ENCODE assay signal across 8 cellular contexts in genomic region chr9:128819716-128820664, GRCh38. TPM values are rescaled to one million over a fixed set of nuclear protein-coding genes. Genes with fewer than 3 reads are reported as not detected.
A peak's percentile ranks its signal among the peaks of the same experiment; 100 is the strongest.
DNase-seq lines count a peak whose midpoint lies in the region; ATAC-seq, FAIRE-seq and TF ChIP-seq lines count a peak whose summit lies in the region.

No MANE protein-coding gene starts in this region.

- peak overlapping the region in 6 of 8 donors; percentile 54 to 91 (median 78) for H3K27ac Mint-ChIP-seq in CD8-positive, alpha-beta memory T cell
- H3K27ac Mint-ChIP-seq in activated naive CD8-positive, alpha-beta T cell treated with anti-CD3 and anti-CD28 coated beads, Interleukin-2, amount 50 U/mL, for 24 hours = no peak overlapping the region

- peak overlapping the region; percentile 96 for H3K4me2 ChIP-seq in keratinocyte (ENCODE audit: control insufficient read depth, extremely low read depth, insufficient read depth, low read depth, low read length)

- CTCF ChIA-PET in CD8-positive, alpha-beta memory T cell (lab: Charles Lee) = interaction anchor here (0.8 to 2.8 kb wide), 7 partner anchors 10 to 137 kb away, joined by 3 to 28 read pairs (median 4); partner anchors contain the start of genes PKN3, SPOUT1 and ZER1

- WGBS in transverse colon (ENCODE audit: low coverage in 1 of 2), 2 donors = 40 to 62% methylated on average over 3 to 18 of the region's 18 CpGs

- H3K4me3 Mint-ChIP-seq in CD8-positive, alpha-beta memory T cell = peak overlapping the region; percentile 83 to 87 (median 85)
- H3K4me3 Mint-ChIP-seq in activated naive CD8-positive, alpha-beta T cell treated with anti-CD3 and anti-CD28 coated beads, Interleukin-2, amount 50 U/mL, for 24 hours = peak overlapping the region; percentile 84

- H3K36me3 ChIP-seq in CD8-positive, alpha-beta memory T cell (ENCODE audit: insufficient read depth, low read length) = peaks cover 4% of the 10 kb centered on the region
- peaks cover 20 to 36% of the 10 kb centered on the region in 2 experiments for H3K36me3 ChIP-seq in keratinocyte (ENCODE audit: control insufficient read depth in 2 of 2, extremely low read depth in 1 of 2, insufficient read depth in 2 of 2, low read length in 2 of 2)
- no peaks in the 10 kb centered on the region for H3K36me3 ChIP-seq in transverse colon

- no peak for ATAC-seq in activated naive CD8-positive, alpha-beta T cell treated with anti-CD3 and anti-CD28 coated beads, Interleukin-2, amount 50 U/mL, for 24 hours
- no peak for ATAC-seq in HG02870 (IDR thresholded peaks at IDR 0.05; ENCODE audit: unreplicated experiment)
- no peak for ATAC-seq in GM18858 (IDR thresholded peaks at IDR 0.05; ENCODE audit: unreplicated experiment)
- ATAC-seq in GM18873 (IDR thresholded peaks at IDR 0.05; ENCODE audit: low FRiP score, unreplicated experiment) = no peak

- in situ Hi-C loops in transverse colon (cut with MboI; ENCODE audit: low pct_ligation_motif_present in 1 of 4, low pct_unique_long_range_greater_than_20kb in 1 of 4, low sequenced_read_pairs in 3 of 4) = no loop called here

- no peak for DNase-seq in CD8-positive, alpha-beta memory T cell
- peak; percentile 34 to 42 for DNase-seq in NCI-H187 (lab: John Stamatoyannopoulos, UW)
- no peak for DNase-seq in activated naive CD8-positive, alpha-beta T cell treated with anti-CD3 and anti-CD28 coated beads, Interleukin-2, amount 50 U/mL, for 24 hours
- DNase-seq in keratinocyte (ENCODE audit: low read depth, low spot score) = no peak
- DNase-seq in transverse colon = peak; percentile 47

- TF ChIP-seq CTCF in keratinocyte (optimal IDR thresholded peaks at IDR 0.05 in 1 of 3, IDR thresholded peaks at IDR 0.05 in 1 of 3, conservative IDR thresholded peaks at IDR 0.05 in 1 of 3; ENCODE audit: extremely low read depth in 1 of 3, insufficient read depth in 2 of 3, low read length in 3 of 3) = no peak
- no peak for TF ChIP-seq CTCF in transverse colon (IDR thresholded peaks at IDR 0.05)

- no peak overlapping the region for H3K27ac ChIP-seq in CD8-positive, alpha-beta memory T cell (ENCODE audit: low read depth, low read length)
- H3K27ac ChIP-seq in keratinocyte (ENCODE audit: control insufficient read depth, insufficient read depth, low read length) = no peak overlapping the region
- peak overlapping the region in 2 of 4 donors; percentile 45 to 95 for H3K27ac ChIP-seq in transverse colon

- no peaks in the 10 kb centered on the region for H3K9me3 Mint-ChIP-seq in CD8-positive, alpha-beta memory T cell
- no peaks in the 10 kb centered on the region for H3K9me3 Mint-ChIP-seq in activated naive CD8-positive, alpha-beta T cell treated with anti-CD3 and anti-CD28 coated beads, Interleukin-2, amount 50 U/mL, for 24 hours

- no peaks in the 10 kb centered on the region for H3K9me3 ChIP-seq in CD8-positive, alpha-beta memory T cell (ENCODE audit: low read length)
- H3K9me3 ChIP-seq in keratinocyte (ENCODE audit: control insufficient read depth, low read depth, low read length) (no peaks in the 10 kb centered on the region), transverse colon (no peaks in the 10 kb centered on the region)

- TF ChIP-seq POLR2A in transverse colon (IDR thresholded peaks at IDR 0.05) = no peak

- FAIRE-seq in keratinocyte (lab: Jason Lieb, UNC) = peak; percentile 79

- no peaks in the 10 kb centered on the region for H3K27me3 ChIP-seq in CD8-positive, alpha-beta memory T cell (ENCODE audit: insufficient read depth, low read length, poor library complexity, severe bottlenecking)
- H3K27me3 ChIP-seq in keratinocyte (ENCODE audit: control insufficient read depth, extremely low read depth, insufficient read depth, low read length) (no peaks in the 10 kb centered on the region), transverse colon (no peaks in the 10 kb centered on the region)

- H2AFZ ChIP-seq in keratinocyte (ENCODE audit: control insufficient read depth, low read length) = no peak overlapping the region

- peaks cover 0 to 6% of the 10 kb centered on the region in 2 donors for H3K27me3 Mint-ChIP-seq in CD8-positive, alpha-beta memory T cell
- no peaks in the 10 kb centered on the region for H3K27me3 Mint-ChIP-seq in activated naive CD8-positive, alpha-beta T cell treated with anti-CD3 and anti-CD28 coated beads, Interleukin-2, amount 50 U/mL, for 24 hours

- H3K79me2 ChIP-seq in keratinocyte (ENCODE audit: control insufficient read depth, insufficient read depth, low read length) = no peaks in the 10 kb centered on the region

- TF ChIP-seq EP300 in transverse colon (IDR thresholded peaks at IDR 0.05; ENCODE audit: low read depth) = no peak

- H4K20me1 ChIP-seq in keratinocyte (ENCODE audit: control insufficient read depth, extremely low read depth, insufficient read depth, low read length) = peaks cover 7% of the 10 kb centered on the region

- peaks cover 9 to 26% (median 19%) of the 10 kb centered on the region in 3 donors for H3K4me1 Mint-ChIP-seq in CD8-positive, alpha-beta memory T cell
- H3K4me1 Mint-ChIP-seq in activated naive CD8-positive, alpha-beta T cell treated with anti-CD3 and anti-CD28 coated beads, Interleukin-2, amount 50 U/mL, for 24 hours = peaks cover 21% of the 10 kb centered on the region

- no peaks in the 10 kb centered on the region for H3K9me1 ChIP-seq in keratinocyte (ENCODE audit: control insufficient read depth, extremely low read depth, insufficient read depth, low read length)

- H3K9ac ChIP-seq in keratinocyte (ENCODE audit: control insufficient read depth, extremely low read depth, insufficient read depth, low read length) = no peak overlapping the region

- intact Hi-C loops in transverse colon (cut with DNase I; ENCODE audit: low total_unique reads) = no loop called here

- no peak overlapping the region for H3K4me3 ChIP-seq in CD8-positive, alpha-beta memory T cell (ENCODE audit: low read length)
- H3K4me3 ChIP-seq in keratinocyte (ENCODE audit: control insufficient read depth in 2 of 3, extremely low read depth in 1 of 3, insufficient read depth in 2 of 3, low read depth in 1 of 3, low read length in 3 of 3) = peak overlapping the region; percentile 58 to 70 (median 68)
- peak overlapping the region in 1 of 4 donors; percentile 57 for H3K4me3 ChIP-seq in transverse colon

- H3K36me3 Mint-ChIP-seq in CD8-positive, alpha-beta memory T cell = peaks cover 0 to 38% (median 0%) of the 10 kb centered on the region in 3 donors
- peaks cover 6% of the 10 kb centered on the region for H3K36me3 Mint-ChIP-seq in activated naive CD8-positive, alpha-beta T cell treated with anti-CD3 and anti-CD28 coated beads, Interleukin-2, amount 50 U/mL, for 24 hours (ENCODE audit: low read depth)

- dilution Hi-C loops in keratinocyte (cut with MboI; ENCODE audit: extremely low pct_ligation_motif_present, low sequenced_read_pairs) = no loop called here

- POLR2A ChIA-PET in CD8-positive, alpha-beta memory T cell (lab: Charles Lee) = interaction anchor here (0.6 to 2.7 kb wide), 2 partner anchors 9 to 29 kb away, joined by 4 to 39 read pairs; partner anchors contain the start of gene SPOUT1

- H3K4me1 ChIP-seq in CD8-positive, alpha-beta memory T cell (ENCODE audit: insufficient read depth, low read length) = peaks cover 7% of the 10 kb centered on the region
- H3K4me1 ChIP-seq in keratinocyte (ENCODE audit: control insufficient read depth, extremely low read depth, insufficient read depth, low read length) (peaks cover 11% of the 10 kb centered on the region), transverse colon (peaks cover 10 to 18% (median 16%) of the 10 kb centered on the region in 4 donors)

RNA-seq across cellular contexts. Expression of gene ENDOG, which starts 1.7 kb away (rescaled TPM):
- 10 to 100 TPM; 22.3 to 23.3 TPM for total RNA-seq in CD8-positive, alpha-beta memory T cell
- 29.6 TPM for polyA plus RNA-seq in CD8-positive, alpha-beta memory T cell
- 10.1 to 18.5 TPM (median 10.2 TPM) in 3 replicates for polyA plus RNA-seq in keratinocyte
- polyA plus RNA-seq in keratinocyte (2011; ENCODE audit: low read depth) = 1.9 TPM
- 7.1 and 15.1 TPM in 2 replicates for polyA plus RNA-seq in keratinocyte (2011; cell fraction: cytosol; rRNA removed)
- 6.8 and 11.2 TPM in 2 replicates for polyA plus RNA-seq in keratinocyte (2011; cell fraction: nucleus; rRNA removed)
- polyA plus RNA-seq in keratinocyte (2012; ENCODE audit: low replicate concordance) = 6.4 and 13.6 TPM in 2 replicates
- polyA minus RNA-seq in keratinocyte = 7.4 to 16.6 TPM (median 9.9 TPM) in 3 replicates
- polyA minus RNA-seq in keratinocyte (2011; cell fraction: cytosol; rRNA and poly(A)+ RNA removed) = 28.8 TPM
- 4.9 and 5.2 TPM in 2 replicates for polyA minus RNA-seq in keratinocyte (2011; cell fraction: nucleus; rRNA and poly(A)+ RNA removed)
- 10 to 100 TPM; 29.7 to 83.0 (median 52.8) TPM for total RNA-seq in transverse colon

RNA-seq across cellular contexts. Expression of gene SPOUT1, which starts 9.6 kb away (rescaled TPM):
- 100 to 1,000 TPM; 137 to 143 TPM for total RNA-seq in CD8-positive, alpha-beta memory T cell
- 77.3 TPM for polyA plus RNA-seq in CD8-positive, alpha-beta memory T cell
- 22.0 to 27.5 TPM (median 26.5 TPM) in 3 replicates for polyA plus RNA-seq in keratinocyte
- polyA plus RNA-seq in keratinocyte (2011; ENCODE audit: low read depth) = 10.8 TPM
- polyA plus RNA-seq in keratinocyte (2011; cell fraction: cytosol; rRNA removed) = 16.2 and 27.5 TPM in 2 replicates
- 35.5 and 46.1 TPM in 2 replicates for polyA plus RNA-seq in keratinocyte (2011; cell fraction: nucleus; rRNA removed)
- 27.1 and 27.3 TPM in 2 replicates for polyA plus RNA-seq in keratinocyte (2012; ENCODE audit: low replicate concordance)
- polyA minus RNA-seq in keratinocyte = 18.3 to 77.2 TPM (median 19.1 TPM) in 3 replicates
- polyA minus RNA-seq in keratinocyte (2011; cell fraction: cytosol; rRNA and poly(A)+ RNA removed) = 29.9 TPM
- polyA minus RNA-seq in keratinocyte (2011; cell fraction: nucleus; rRNA and poly(A)+ RNA removed) = 5.9 and 6.9 TPM in 2 replicates
- total RNA-seq in transverse colon = 10 to 100 TPM; 19.5 to 48.3 (median 26.6) TPM

RNA-seq across cellular contexts. Expression of gene TBC1D13, which starts 32.9 kb away (rescaled TPM):
- 10 to 100 TPM; 23.0 to 24.6 TPM for total RNA-seq in CD8-positive, alpha-beta memory T cell
- 36.8 TPM for polyA plus RNA-seq in CD8-positive, alpha-beta memory T cell
- polyA plus RNA-seq in keratinocyte = 12.8 to 25.1 TPM (median 14.1 TPM) in 3 replicates
- 3.8 TPM for polyA plus RNA-seq in keratinocyte (2011; ENCODE audit: low read depth)
- 17.7 and 18.4 TPM in 2 replicates for polyA plus RNA-seq in keratinocyte (2011; cell fraction: cytosol; rRNA removed)
- 20.3 and 20.7 TPM in 2 replicates for polyA plus RNA-seq in keratinocyte (2011; cell fraction: nucleus; rRNA removed)
- 9.0 and 15.9 TPM in 2 replicates for polyA plus RNA-seq in keratinocyte (2012; ENCODE audit: low replicate concordance)
- 16.9 to 23.8 TPM (median 16.9 TPM) in 3 replicates for polyA minus RNA-seq in keratinocyte
- 6.3 TPM for polyA minus RNA-seq in keratinocyte (2011; cell fraction: cytosol; rRNA and poly(A)+ RNA removed)
- polyA minus RNA-seq in keratinocyte (2011; cell fraction: nucleus; rRNA and poly(A)+ RNA removed) = 5.0 and 8.3 TPM in 2 replicates
- total RNA-seq in transverse colon = 100 to 1,000 TPM in 1 of 4 donors, 10 to 100 TPM in 2, 1 to 10 TPM in 1; 9.6 to 244 (median 21.6) TPM

RNA-seq across cellular contexts. Expression of gene ZER1, which starts 48.3 kb away (rescaled TPM):
- 10 to 100 TPM; 18.3 to 18.7 TPM for total RNA-seq in CD8-positive, alpha-beta memory T cell
- polyA plus RNA-seq in CD8-positive, alpha-beta memory T cell = 46.2 TPM
- 14.9 to 25.4 TPM (median 19.6 TPM) in 3 replicates for polyA plus RNA-seq in keratinocyte
- polyA plus RNA-seq in keratinocyte (2011; ENCODE audit: low read depth) = 8.4 TPM
- polyA plus RNA-seq in keratinocyte (2011; cell fraction: cytosol; rRNA removed) = 19.1 and 36.7 TPM in 2 replicates
- 27.6 and 28.0 TPM in 2 replicates for polyA plus RNA-seq in keratinocyte (2011; cell fraction: nucleus; rRNA removed)
- polyA plus RNA-seq in keratinocyte (2012; ENCODE audit: low replicate concordance) = 17.5 and 23.7 TPM in 2 replicates
- polyA minus RNA-seq in keratinocyte = 33.3 to 92.4 TPM (median 48.9 TPM) in 3 replicates
- polyA minus RNA-seq in keratinocyte (2011; cell fraction: cytosol; rRNA and poly(A)+ RNA removed) = 38.8 TPM
- 21.7 and 23.7 TPM in 2 replicates for polyA minus RNA-seq in keratinocyte (2011; cell fraction: nucleus; rRNA and poly(A)+ RNA removed)
- 100 to 1,000 TPM in 1 of 4 donors, 10 to 100 TPM in 3; 57.5 to 116 (median 73.8) TPM for total RNA-seq in transverse colon

Comparison
In these comparisons a context has a peak if more than half of its experiments do, and no peak if none do; other contexts are left out.
1. DNase-seq: peak in NCI-H187 (2 of 2) and transverse colon (single experiment); none in CD8-positive, alpha-beta memory T cell (0 of 5), activated naive CD8-positive, alpha-beta T cell treated with anti-CD3 and anti-CD28 coated beads, Interleukin-2, amount 50 U/mL, for 24 hours (single experiment) and keratinocyte (single experiment).